19 cellular contexts compared by ENCODE assay signal in the genomic region with DNA sequence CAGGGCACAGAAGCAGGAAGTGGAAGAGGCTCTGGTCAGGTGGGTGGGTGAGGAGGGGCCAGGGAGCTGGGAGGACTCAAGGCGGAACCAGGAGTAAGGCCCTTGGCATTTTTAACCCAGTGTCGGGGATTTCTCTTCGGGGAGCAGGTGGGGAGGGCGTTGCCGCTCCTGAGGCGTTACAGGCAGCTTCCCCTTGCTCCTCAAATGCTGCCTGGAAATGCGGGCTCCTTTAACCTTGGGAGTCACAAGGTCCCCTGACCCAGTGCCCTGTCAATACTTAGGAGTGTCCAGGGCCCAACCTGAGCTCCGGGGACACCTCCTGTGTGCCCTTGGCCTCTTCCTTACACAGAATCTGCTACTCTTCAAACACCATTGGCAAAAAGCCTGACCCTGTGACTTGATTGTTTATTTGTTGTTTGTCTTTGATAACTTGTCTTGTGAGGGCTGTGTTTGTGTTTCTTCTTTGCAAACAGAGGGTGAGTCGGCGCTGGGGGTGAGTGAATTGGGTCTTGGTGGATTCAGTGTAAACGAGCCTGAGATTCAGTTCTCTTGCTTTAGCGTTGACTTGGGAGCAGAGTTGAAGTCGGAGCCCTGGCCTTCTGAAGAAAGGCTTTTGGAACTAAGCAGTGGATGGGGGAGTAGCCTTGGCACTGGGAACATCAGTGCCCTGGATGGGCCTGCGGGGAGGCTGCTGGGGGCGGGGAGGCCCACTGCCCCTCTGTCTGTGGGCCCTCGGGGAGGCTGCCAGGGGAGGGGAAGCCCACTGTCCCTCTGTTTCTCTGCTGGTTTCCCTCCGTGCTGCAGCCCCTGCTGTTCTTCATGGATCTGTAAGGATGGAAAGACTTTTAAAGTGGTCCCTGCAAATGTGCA.
DNase-seq lines count a peak whose midpoint lies in the region; ATAC-seq, FAIRE-seq and TF ChIP-seq lines count a peak whose summit lies in the region.
"Had no signal": no experiment of that assay in that cellular context is flagged by ENCODE, and none has a peak within 500 bp of the region (broad histone marks: within the 10 kb centered on the region; RNA-seq: fewer than 3 reads in every experiment).

No MANE protein-coding gene starts in this region.

- no peaks in the 10 kb centered on the region for H3K36me3 Mint-ChIP-seq in activated CD4-positive, alpha-beta memory T cell treated with anti-CD3 and anti-CD28 coated beads for 36 hours
- H3K36me3 Mint-ChIP-seq in activated naive CD8-positive, alpha-beta T cell treated with anti-CD3 and anti-CD28 coated beads for 36 hours, result no peaks in the 10 kb centered on the region
- H3K36me3 Mint-ChIP-seq: CD4-positive, CD25-positive, alpha-beta regulatory T cell had no signal

- ATAC-seq in lower lobe of right lung (no peak), GM19395 (IDR thresholded peaks at IDR 0.05; ENCODE audit: unreplicated experiment) (no peak), GM19452 (IDR thresholded peaks at IDR 0.05; ENCODE audit: unreplicated experiment) (no peak)

- intact Hi-C loops in lower lobe of right lung (cut with DNase I), result no loop called here
- intact Hi-C loops in activated CD4-positive, alpha-beta memory T cell treated with anti-CD3 and anti-CD28 coated beads for 36 hours (cut with micrococcal nuclease), result no loop called here

- no peak overlapping the region for H2AK5ac ChIP-seq in H1 (ENCODE audit: low read depth, low read length)

- H3K4me2 ChIP-seq in BLaER1 treated with 17β-estradiol and CSF1 and Interleukin-3, amounts not matched to agents 10 nM and 100 nM, result peak overlapping the region; percentile 29 to 64 (median 57); a peak in 21 of 22 replicates
- H3K4me2 ChIP-seq in H1 (ENCODE audit: insufficient read depth in 1 of 2, low read depth in 2 of 2, low read length in 2 of 2) (no peak overlapping the region), osteoblast (ENCODE audit: insufficient read depth, low read length) (no peak overlapping the region)

- peaks cover 3% of the 10 kb centered on the region for H3K27me3 Mint-ChIP-seq in activated CD4-positive, alpha-beta memory T cell treated with anti-CD3 and anti-CD28 coated beads for 36 hours
- H3K27me3 Mint-ChIP-seq in activated naive CD8-positive, alpha-beta T cell treated with anti-CD3 and anti-CD28 coated beads for 36 hours, result peaks cover 13% of the 10 kb centered on the region
- H3K27me3 Mint-ChIP-seq: CD4-positive, CD25-positive, alpha-beta regulatory T cell had no signal

- no peak overlapping the region for H2BK20ac ChIP-seq in H1 (ENCODE audit: low read length)

- FAIRE-seq in H1 (lab: Jason Lieb, UNC), result no peak
- FAIRE-seq: A204.1 had no signal

- H3K4me1 Mint-ChIP-seq in activated CD4-positive, alpha-beta memory T cell treated with anti-CD3 and anti-CD28 coated beads for 36 hours (ENCODE audit: low read depth), result no peaks in the 10 kb centered on the region
- no peaks in the 10 kb centered on the region for H3K4me1 Mint-ChIP-seq in activated naive CD8-positive, alpha-beta T cell treated with anti-CD3 and anti-CD28 coated beads for 36 hours
- H3K4me1 Mint-ChIP-seq: CD4-positive, CD25-positive, alpha-beta regulatory T cell; H9 had no signal

- no peaks in the 10 kb centered on the region for H3K79me1 ChIP-seq in H1 (ENCODE audit: low read depth, low read length)

- POLR2A ChIA-PET in H1 (lab: Charles Lee; ENCODE audit: partially characterized antibody), result no interaction called here
- POLR2A ChIA-PET in activated CD4-positive, alpha-beta memory T cell treated with anti-CD3 and anti-CD28 coated beads for 36 hours (lab: Charles Lee), result no interaction called here

- H3K4me3 ChIP-seq in BLaER1 treated with 17β-estradiol and CSF1 and Interleukin-3, amounts not matched to agents 10 nM and 100 nM, result no peak overlapping the region
- H3K4me3 ChIP-seq in H1 (ENCODE audit: extremely low read depth in 1 of 4, insufficient read depth in 2 of 4, low read depth in 3 of 4, low read length in 4 of 4), result no peak overlapping the region
- no peak overlapping the region for H3K4me3 ChIP-seq in lower lobe of right lung
- no peak overlapping the region for H3K4me3 ChIP-seq in osteoblast (ENCODE audit: insufficient read depth, low read length)
- H3K4me3 ChIP-seq: MG63 had no signal

- 92% methylated on average over 17 of the region's 17 CpGs; no CpG with 5 or more reads in 1 of the 2 experiments for WGBS in H1 (ENCODE audit: extremely low coverage in 1 of 2, insufficient coverage in 1 of 2, insufficient read length in 1 of 2, insufficient replicate concordance in 2 of 2, low coverage in 1 of 2, low lambda C conversion rate in 2 of 2, missing lambda C conversion rate in 1 of 2), 2 experiments

- H3K79me2 ChIP-seq in H1 (ENCODE audit: control insufficient read depth in 1 of 2, insufficient read depth in 2 of 2, low read length in 2 of 2), result no peaks in the 10 kb centered on the region; a peak in 1 of 4 replicates
- no peaks in the 10 kb centered on the region for H3K79me2 ChIP-seq in osteoblast (ENCODE audit: insufficient read depth, low read length)

- H3K4me1 ChIP-seq in BLaER1 treated with 17β-estradiol and CSF1 and Interleukin-3, amounts not matched to agents 10 nM and 100 nM, result peaks cover 25 to 38% (median 33%) of the 10 kb centered on the region in 10 experiments
- H3K4me1 ChIP-seq in H1 (replicated peaks in 1 of 4; ENCODE audit: control insufficient read depth in 3 of 4, insufficient read depth in 4 of 4, low read length in 3 of 4), result no peaks in the 10 kb centered on the region
- H3K4me1 ChIP-seq in lower lobe of right lung, result no peaks in the 10 kb centered on the region
- no peaks in the 10 kb centered on the region for H3K4me1 ChIP-seq in osteoblast (ENCODE audit: insufficient read depth, low read length)

- H3K27ac Mint-ChIP-seq in activated CD4-positive, alpha-beta memory T cell treated with anti-CD3 and anti-CD28 coated beads for 36 hours, result no peak overlapping the region
- no peak overlapping the region for H3K27ac Mint-ChIP-seq in activated naive CD8-positive, alpha-beta T cell treated with anti-CD3 and anti-CD28 coated beads for 36 hours
- H3K27ac Mint-ChIP-seq: CD4-positive, CD25-positive, alpha-beta regulatory T cell; H9 had no signal

- peaks cover 3% of the 10 kb centered on the region; the same call in 1 of the 2 replicates for H3K23me2 ChIP-seq in H1 (ENCODE audit: low read depth, low read length)

- no peaks in the 10 kb centered on the region for H4K20me1 ChIP-seq in BLaER1 treated with 17β-estradiol and CSF1 and Interleukin-3, amounts not matched to agents 10 nM and 100 nM
- H4K20me1 ChIP-seq in H1 (replicated peaks in 1 of 2; ENCODE audit: control insufficient read depth in 1 of 2, insufficient read depth in 2 of 2, low read length in 2 of 2), result no peaks in the 10 kb centered on the region
- H4K20me1 ChIP-seq in osteoblast (ENCODE audit: insufficient read depth, low read length), result no peaks in the 10 kb centered on the region

- CTCF ChIA-PET in H1 (lab: Charles Lee; ENCODE audit: partially characterized antibody), result interaction anchor here (1.0 kb wide), 1 partner anchor 18 kb away, joined by 4 read pairs; no protein-coding TSS in a partner anchor
- CTCF ChIA-PET in activated CD4-positive, alpha-beta memory T cell treated with anti-CD3 and anti-CD28 coated beads for 36 hours (lab: Charles Lee), result no interaction called here

- H3K9me3 ChIP-seq in BLaER1 treated with 17β-estradiol and CSF1 and Interleukin-3, amounts not matched to agents 10 nM and 100 nM (replicated peaks in 1 of 11), result no peaks in the 10 kb centered on the region
- H3K9me3 ChIP-seq in H1 (ENCODE audit: insufficient read depth in 2 of 2, low read depth in 1 of 2, low read length in 1 of 2) (no peaks in the 10 kb centered on the region), lower lobe of right lung (no peaks in the 10 kb centered on the region), osteoblast (ENCODE audit: low read depth, low read length) (no peaks in the 10 kb centered on the region)
- H3K9me3 ChIP-seq: MG63 had no signal

- no peak overlapping the region for H3K14ac ChIP-seq in H1 (ENCODE audit: insufficient read length)

- no peak for TF ChIP-seq CTCF in H1 (IDR thresholded peaks at IDR 0.05; ENCODE audit: control extremely low read depth in 1 of 3, insufficient read depth in 1 of 3, low read depth in 1 of 3, low read length in 3 of 3)
- no peak for TF ChIP-seq CTCF in lower lobe of right lung (IDR thresholded peaks at IDR 0.05)
- no peak for TF ChIP-seq CTCF in osteoblast (IDR thresholded peaks at IDR 0.05; ENCODE audit: extremely low read depth, low read depth, low read length)

- 0 out of 2 replicates have a peak overlapping the region, but pooled peaks have one; percentile 21 for H2BK5ac ChIP-seq in H1 (ENCODE audit: low read depth, low read length)

- peak overlapping the region in 2 of 11 experiments; percentile 41 to 45; a peak in 3 of 22 replicates for H3K27ac ChIP-seq in BLaER1 treated with 17β-estradiol and CSF1 and Interleukin-3, amounts not matched to agents 10 nM and 100 nM
- H3K27ac ChIP-seq in H1 (ENCODE audit: low read depth, low read length) (no peak overlapping the region), lower lobe of right lung (peak overlapping the region; percentile 37), osteoblast (ENCODE audit: low read depth, low read length) (no peak overlapping the region)

- H3K27me3 ChIP-seq in BLaER1 treated with 17β-estradiol and CSF1 and Interleukin-3, amounts not matched to agents 10 nM and 100 nM, result peaks cover 0 to 3% (median 0%) of the 10 kb centered on the region in 11 experiments; a peak in 1 of 22 replicates
- H3K27me3 ChIP-seq in H1 (replicated peaks in 1 of 4; ENCODE audit: control insufficient read depth in 3 of 4, extremely low read depth in 1 of 4, insufficient read depth in 3 of 4, low read length in 3 of 4) (no peaks in the 10 kb centered on the region), lower lobe of right lung (ENCODE audit: low read depth) (no peaks in the 10 kb centered on the region), osteoblast (ENCODE audit: insufficient read depth, low read length) (no peaks in the 10 kb centered on the region)
- H3K27me3 ChIP-seq: MG63 had no signal

- no peak overlapping the region for H3K9ac ChIP-seq in BLaER1 treated with 17β-estradiol and CSF1 and Interleukin-3, amounts not matched to agents 10 nM and 100 nM
- H3K9ac ChIP-seq in H1 (replicated peaks in 1 of 4; ENCODE audit: extremely low read depth in 1 of 4, low read depth in 3 of 4, low read length in 3 of 4), result no peak overlapping the region

- H3K18ac ChIP-seq in H1 (ENCODE audit: extremely low read depth, low read length), result no peak overlapping the region; the same call in 1 of the 2 replicates

- H2BK120ac ChIP-seq in H1 (replicated peaks; ENCODE audit: low read depth, low read length), result no peak overlapping the region

- H3K23ac ChIP-seq in H1 (ENCODE audit: insufficient read length), result no peak overlapping the region

- H2AFZ ChIP-seq in H1 (ENCODE audit: low read length) (no peak overlapping the region; the same call in 1 of the 2 replicates), osteoblast (ENCODE audit: low read length) (no peak overlapping the region)

- TF ChIP-seq POLR2A in H1 (IDR thresholded peaks at IDR 0.05; ENCODE audit: control extremely low read depth in 1 of 2, low read depth in 2 of 2, low read length in 2 of 2), result no peak

- no peaks in the 10 kb centered on the region for H3K9me3 Mint-ChIP-seq in activated CD4-positive, alpha-beta memory T cell treated with anti-CD3 and anti-CD28 coated beads for 36 hours
- no peaks in the 10 kb centered on the region for H3K9me3 Mint-ChIP-seq in activated naive CD8-positive, alpha-beta T cell treated with anti-CD3 and anti-CD28 coated beads for 36 hours
- H3K9me3 Mint-ChIP-seq: H9 had no signal

- no peak overlapping the region for H4K5ac ChIP-seq in H1 (ENCODE audit: insufficient read length, low read depth, low read length)

- no peak for TF ChIP-seq RAD21 in H1 (IDR thresholded peaks at IDR 0.05 in 1 of 2, conservative IDR thresholded peaks at IDR 0.05 in 1 of 2; ENCODE audit: low read depth in 2 of 2, low read length in 2 of 2)

- no peak overlapping the region for H3K56ac ChIP-seq in H1 (replicated peaks; ENCODE audit: insufficient read length, low read depth, low read length)

- H4K91ac ChIP-seq in H1 (replicated peaks; ENCODE audit: insufficient read length, low read length), result no peak overlapping the region

- TF ChIP-seq EP300 in H1 (IDR thresholded peaks at IDR 0.05; ENCODE audit: borderline replicate concordance in 1 of 2, low read depth in 2 of 2, low read length in 2 of 2), result no peak

- no peak overlapping the region for H2BK12ac ChIP-seq in H1 (ENCODE audit: low read depth, low read length)

- H3K4ac ChIP-seq in H1 (replicated peaks; ENCODE audit: insufficient read length, low read depth, low read length), result no peak overlapping the region

- H4K8ac ChIP-seq in H1 (ENCODE audit: extremely low read depth, insufficient read depth, low read length), result no peak overlapping the region

- H2BK15ac ChIP-seq in H1 (ENCODE audit: low read length), result no peak overlapping the region

- no peaks in the 10 kb centered on the region for H3K36me3 ChIP-seq in BLaER1 treated with 17β-estradiol and CSF1 and Interleukin-3, amounts not matched to agents 10 nM and 100 nM
- H3K36me3 ChIP-seq in H1 (ENCODE audit: control insufficient read depth in 2 of 4, insufficient read depth in 4 of 4, low read length in 3 of 4) (no peaks in the 10 kb centered on the region), lower lobe of right lung (no peaks in the 10 kb centered on the region), osteoblast (ENCODE audit: insufficient read depth, low read length) (no peaks in the 10 kb centered on the region)
- H3K36me3 ChIP-seq: MG63 had no signal

- DNase-seq in H1 (ENCODE audit: low read depth in 1 of 2, low spot score in 2 of 2), result no peak
- DNase-seq in lower lobe of right lung, result no peak
- DNase-seq in osteoblast (ENCODE audit: insufficient read length, low spot score, missing footprints), result peak; percentile 56
- no peak for DNase-seq in activated CD4-positive, alpha-beta memory T cell treated with anti-CD3 and anti-CD28 coated beads for 36 hours
- no peak for DNase-seq in activated naive CD8-positive, alpha-beta T cell treated with anti-CD3 and anti-CD28 coated beads for 36 hours
- DNase-seq: CD4-positive, CD25-positive, alpha-beta regulatory T cell; EL; GF-D8; H9; Kasumi-1; MG63; NCI-H187; NCI-H446; NCI-H526 treated with DMSO at 0.1 percent for 48 hours; SHP77 had no signal

- no peak overlapping the region for H3K4me3 Mint-ChIP-seq in activated CD4-positive, alpha-beta memory T cell treated with anti-CD3 and anti-CD28 coated beads for 36 hours
- H3K4me3 Mint-ChIP-seq in activated naive CD8-positive, alpha-beta T cell treated with anti-CD3 and anti-CD28 coated beads for 36 hours, result no peak overlapping the region
- H3K4me3 Mint-ChIP-seq: CD4-positive, CD25-positive, alpha-beta regulatory T cell; H9 had no signal

Comparison
In these comparisons a context has a peak if more than half of its experiments do, and no peak if none do; other contexts are left out.
1. H3K4me2 ChIP-seq: peak in BLaER1 treated with 17β-estradiol and CSF1 and Interleukin-3, amounts not matched to agents 10 nM and 100 nM (11 of 11); none in H1 (0 of 2) and osteoblast (single experiment).